Comparison of ENCODE assay signal across 9 cellular contexts in the genomic region with DNA sequence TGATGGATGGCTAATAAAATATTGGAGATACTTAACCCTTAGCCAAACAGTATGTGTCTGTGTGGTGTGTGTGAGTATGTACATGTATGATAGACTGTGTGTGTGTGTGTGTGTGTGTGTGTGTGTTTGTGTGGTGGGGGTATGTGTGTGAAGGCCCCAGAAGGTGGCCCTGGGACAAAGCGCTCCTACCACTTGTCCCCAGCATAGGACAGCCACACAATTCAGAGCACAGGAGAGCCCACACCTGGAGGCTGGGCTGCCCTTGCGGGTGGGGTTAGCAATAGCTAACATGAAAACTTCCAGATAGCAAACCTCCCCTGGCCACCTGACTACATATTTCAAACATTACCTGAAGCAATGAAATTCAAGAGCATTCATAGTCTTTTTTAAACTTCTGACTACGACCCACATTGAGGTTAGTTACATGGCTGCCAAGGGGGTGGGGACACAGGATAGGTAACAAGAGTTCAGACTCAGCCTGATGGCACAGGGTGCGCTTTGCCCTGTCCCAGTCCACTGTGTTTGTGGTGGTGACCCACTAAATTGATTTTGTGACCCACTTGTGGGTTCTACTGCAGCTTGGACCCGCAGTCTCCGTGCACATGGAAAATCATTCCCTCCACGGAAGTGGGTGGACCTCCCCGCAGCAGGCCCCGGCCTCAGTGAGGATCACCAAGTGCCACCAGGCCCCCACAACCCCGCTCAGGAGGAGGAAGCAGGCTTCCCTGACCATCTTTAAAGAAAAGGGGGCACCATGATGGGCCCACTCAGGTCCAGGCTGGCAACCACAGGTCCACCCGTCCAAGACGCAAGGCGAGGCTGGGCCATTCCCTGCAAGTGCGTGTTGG. TPM values are rescaled to one million over a fixed set of nuclear protein-coding genes. Genes with fewer than 3 reads are reported as not detected.
DNase-seq lines count a peak whose midpoint lies in the region; ATAC-seq and TF ChIP-seq lines count a peak whose summit lies in the region.
"Had no signal": no experiment of that assay in that cellular context is flagged by ENCODE, and none has a peak within 500 bp of the region (broad histone marks: within the 10 kb centered on the region; RNA-seq: fewer than 3 reads in every experiment).

No MANE protein-coding gene starts in this region.

- no peak for ATAC-seq in HG02763 (IDR thresholded peaks at IDR 0.05; ENCODE audit: unreplicated experiment)

- peaks cover 4% of the 10 kb centered on the region for H3K36me3 Mint-ChIP-seq in Calu3 (ENCODE audit: insufficient read depth, unreplicated experiment)
- H3K36me3 Mint-ChIP-seq in activated naive CD8-positive, alpha-beta T cell treated with anti-CD3 and anti-CD28 coated beads for 36 hours: peaks cover 22% of the 10 kb centered on the region

- no peaks in the 10 kb centered on the region for H3K36me3 ChIP-seq in iPS-20b (ENCODE audit: insufficient read depth, low read depth, low read length)
- H3K36me3 ChIP-seq in prostate gland: no peaks in the 10 kb centered on the region

- no TSS peak for BruUV-seq in Calu3 (replicated peaks; lab: Mats Ljungman, UMichigan)

- DNase-seq in Calu3 (no peak), prostate gland (ENCODE audit: low spot score) (no peak), amygdala (lab: John Stamatoyannopoulos, UW) (no peak), NCI-H2196 treated with DMSO at 0.1 percent for 48 hours (lab: John Stamatoyannopoulos, UW; ENCODE audit: unreplicated experiment) (no peak)
- DNase-seq in activated naive CD8-positive, alpha-beta T cell treated with anti-CD3 and anti-CD28 coated beads for 36 hours: no peak
- no peak for DNase-seq in stimulated activated CD8-positive, alpha-beta memory T cell treated with anti-CD3 and anti-CD28 coated beads, Interleukin-4, amount 100 ng/mL, for 48 hours
- DNase-seq: MM.1S had no signal

- H3K27ac ChIP-seq in iPS-20b (ENCODE audit: low read length) (no peak overlapping the region), prostate gland (no peak overlapping the region)

- intact Hi-C loops in Calu3 (cut with micrococcal nuclease; ENCODE audit: unreplicated experiment): no loop called here
- intact Hi-C loops in prostate gland (cut with DNase I): loop anchor here (5.0 to 10.0 kb wide), 2 partner anchors 55 to 418 kb away; no protein-coding TSS in a partner anchor

- 79% methylated on average over 11 of the region's 14 CpGs for whole genome bisulfite sequencing in prostate gland

- no peak overlapping the region for H3K27ac Mint-ChIP-seq in Calu3 (ENCODE audit: unreplicated experiment)
- peak overlapping the region; percentile 9 for H3K27ac Mint-ChIP-seq in activated naive CD8-positive, alpha-beta T cell treated with anti-CD3 and anti-CD28 coated beads for 36 hours

- H3K27me3 ChIP-seq in iPS-20b (ENCODE audit: insufficient read depth, low read length) (peaks cover 55% of the 10 kb centered on the region), prostate gland (replicated peaks; ENCODE audit: insufficient read depth) (no peaks in the 10 kb centered on the region)

- CTCF ChIA-PET in Calu3 (lab: Charles Lee): no interaction called here

- no peak for TF ChIP-seq POLR2A in prostate gland (IDR thresholded peaks at IDR 0.05)

- TF ChIP-seq CTCF in Calu3 (IDR thresholded peaks at IDR 0.05; ENCODE audit: unreplicated experiment): no peak
- no peak for TF ChIP-seq CTCF in prostate gland (IDR thresholded peaks at IDR 0.05)

- H3K4me1 Mint-ChIP-seq in Calu3 (ENCODE audit: low read depth, unreplicated experiment): no peaks in the 10 kb centered on the region
- H3K4me1 Mint-ChIP-seq in activated naive CD8-positive, alpha-beta T cell treated with anti-CD3 and anti-CD28 coated beads for 36 hours: peaks cover 1% of the 10 kb centered on the region

- no peaks in the 10 kb centered on the region for H3K9me3 Mint-ChIP-seq in Calu3 (ENCODE audit: low read depth, unreplicated experiment)
- H3K9me3 Mint-ChIP-seq in activated naive CD8-positive, alpha-beta T cell treated with anti-CD3 and anti-CD28 coated beads for 36 hours: no peaks in the 10 kb centered on the region

- peak overlapping the region; percentile 71 for H3K4me3 Mint-ChIP-seq in Calu3 (ENCODE audit: low read depth, unreplicated experiment)
- peak overlapping the region; percentile 29 for H3K4me3 Mint-ChIP-seq in activated naive CD8-positive, alpha-beta T cell treated with anti-CD3 and anti-CD28 coated beads for 36 hours

- H3K9me3 ChIP-seq in iPS-20b (ENCODE audit: insufficient read depth, low read depth, low read length) (no peaks in the 10 kb centered on the region), prostate gland (no peaks in the 10 kb centered on the region)

- H3K4me1 ChIP-seq in iPS-20b (ENCODE audit: insufficient read depth, low read length) (no peaks in the 10 kb centered on the region), prostate gland (replicated peaks) (peaks cover 8% of the 10 kb centered on the region)

- H3K27me3 Mint-ChIP-seq in Calu3 (ENCODE audit: unreplicated experiment): no peaks in the 10 kb centered on the region
- no peaks in the 10 kb centered on the region for H3K27me3 Mint-ChIP-seq in activated naive CD8-positive, alpha-beta T cell treated with anti-CD3 and anti-CD28 coated beads for 36 hours

- H3K4me3 ChIP-seq in iPS-20b (ENCODE audit: low read length) (peak overlapping the region; percentile 58; the same call in 1 of the 2 replicates), prostate gland (peak overlapping the region; percentile 38 to 42)

- no peak overlapping the region for H3K9ac ChIP-seq in iPS-20b (ENCODE audit: low read depth, low read length)

RNA-seq across cellular contexts. Expression of a gene that starts 34.8 kb away (rescaled TPM):
- 0.05 and 0.20 TPM in 2 replicates for total RNA-seq in Calu3 (2022)
- 10 to 100 TPM; 27.9 to 28.0 TPM for total RNA-seq in activated naive CD8-positive, alpha-beta T cell treated with anti-CD3 and anti-CD28 coated beads for 36 hours
- total RNA-seq in prostate gland: 1 to 10 TPM; 1.5 to 3.5 TPM

RNA-seq across cellular contexts. Expression of a gene that starts 50.0 kb away (rescaled TPM):
- total RNA-seq in Calu3 (2022) (1.4 and 2.9 TPM in 2 replicates), prostate gland (1 to 10 TPM; 2.0 to 2.4 TPM)
- total RNA-seq in activated naive CD8-positive, alpha-beta T cell treated with anti-CD3 and anti-CD28 coated beads for 36 hours: 1 to 10 TPM; 2.3 to 2.6 TPM

Comparison
In these comparisons a context has a peak if more than half of its experiments do, and no peak if none do; other contexts are left out.
1. RNA of a gene that starts 34.8 kb away (total RNA-seq): 27.9 to 28.0 TPM in activated naive CD8-positive, alpha-beta T cell treated with anti-CD3 and anti-CD28 coated beads for 36 hours; 1.5 to 3.5 TPM in prostate gland and 0.05 to 0.20 TPM in Calu3; every median in the first group is over 4 times any median in the second.